In the genomic region with DNA sequence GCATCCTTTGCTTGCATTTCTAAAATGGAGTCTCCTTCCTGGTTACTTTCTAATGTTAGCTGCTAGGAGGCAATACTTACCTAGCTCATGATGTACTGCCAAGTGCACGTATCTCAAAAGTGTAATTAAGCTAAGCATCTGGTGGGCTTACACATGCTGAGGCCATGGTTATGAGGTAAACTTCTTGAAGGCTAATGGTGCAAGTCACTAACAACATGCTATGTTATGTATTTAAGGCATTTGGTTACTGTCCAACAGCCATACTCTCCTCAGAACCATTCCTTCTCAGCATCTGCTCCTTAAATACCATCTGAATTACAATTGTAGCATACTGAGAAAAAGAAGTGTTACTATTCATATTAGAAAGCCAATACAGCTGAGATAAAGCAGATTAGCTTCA, we compare ENCODE assay signal across 18 cellular contexts.
"Had no signal": no experiment of that assay in that cellular context is flagged by ENCODE, and none has a peak within 500 bp of the region (broad histone marks: within the 10 kb centered on the region; RNA-seq: fewer than 3 reads in every experiment).

No MANE protein-coding gene starts in this region.

- H3K36me3 ChIP-seq: esophagus muscularis mucosa, gastroesophageal sphincter, heart left ventricle, pancreas, right atrium auricular region, tibial artery, upper lobe of left lung had no signal

- H3K4me3 ChIP-seq: esophagus muscularis mucosa, gastroesophageal sphincter, heart left ventricle, hepatocyte, lung, pancreas, right atrium auricular region, testis, tibial artery, upper lobe of left lung had no signal

- H2AFZ ChIP-seq: hepatocyte had no signal

- H3K9me3 ChIP-seq: esophagus muscularis mucosa, gastroesophageal sphincter, heart left ventricle, pancreas, right atrium auricular region, testis, tibial artery, upper lobe of left lung had no signal

- H3K27me3 ChIP-seq: esophagus muscularis mucosa, foreskin keratinocyte, gastroesophageal sphincter, heart left ventricle, hepatocyte, right atrium auricular region, testis, tibial artery, upper lobe of left lung had no signal

- H3K4me1 ChIP-seq: foreskin keratinocyte, heart left ventricle, pancreas, right atrium auricular region, testis, tibial artery, upper lobe of left lung had no signal

- H3K79me2 ChIP-seq: hepatocyte had no signal

- DNase-seq: effector CD8-positive, alpha-beta T cell; foreskin keratinocyte; heart left ventricle; natural killer cell; occipital lobe; pancreas; stimulated activated CD4-positive, alpha-beta T cell treated with anti-CD3 and anti-CD28 coated beads, Interleukin-2, amount 100 ng/mL, for 24 hours; stimulated activated CD4-positive, alpha-beta T cell treated with anti-CD3 and anti-CD28 coated beads, Interleukin-4, amount 100 ng/mL, for 24 hours; stimulated activated naive CD8-positive, alpha-beta T cell treated with anti-CD3 and anti-CD28 coated beads, Interleukin-15, Interleukin-2, amounts not matched to agents 100 U/mL and 50 U/mL, for 24 hours; substantia nigra; testis; tibial artery; upper lobe of left lung had no signal

- H3K4me2 ChIP-seq: hepatocyte had no signal

- H3K27ac ChIP-seq: esophagus muscularis mucosa, foreskin keratinocyte, gastroesophageal sphincter, heart left ventricle, hepatocyte, pancreas, right atrium auricular region, testis, tibial artery, upper lobe of left lung had no signal
